In genomic region chr19:50994129-50994528, GRCh38 we compare ENCODE assay signal across 14 cellular contexts. TPM values are rescaled to one million over a fixed set of nuclear protein-coding genes. Genes with fewer than 3 reads are reported as not detected.
A peak's percentile ranks its signal among the peaks of the same experiment; 100 is the strongest.
DNase-seq lines count a peak whose midpoint lies in the region; ATAC-seq and TF ChIP-seq lines count a peak whose summit lies in the region.
"Had no signal": no experiment of that assay in that cellular context is flagged by ENCODE, and none has a peak within 500 bp of the region (broad histone marks: within the 10 kb centered on the region; RNA-seq: fewer than 3 reads in every experiment).

No MANE protein-coding gene starts in this region.

- DNase-seq in ELR (ENCODE audit: low read depth) (peak; percentile 13), MV-4-11 (lab: John Stamatoyannopoulos, UW) (peak; percentile 9), dermis blood vessel endothelial cell (peak; percentile 8), mucosa of descending colon (no peak)
- DNase-seq: activated CD8-positive, alpha-beta memory T cell treated with anti-CD3 and anti-CD28 coated beads, Interleukin-2, amount 50 U/mL, for 4 hours; C1 segment of cervical spinal cord; NCI-H1694; small intestine had no signal

- H3K4me3 ChIP-seq in mucosa of descending colon = no peak overlapping the region
- H3K4me3 ChIP-seq: gastroesophageal sphincter, SJSA1 had no signal

- H3K36me3 ChIP-seq in mucosa of descending colon (ENCODE audit: low read depth) = no peaks in the 10 kb centered on the region
- H3K36me3 ChIP-seq: gastroesophageal sphincter, SJSA1 had no signal

- intact Hi-C loops in mucosa of descending colon (cut with DNase I, micrococcal nuclease) = no loop called here

- TF ChIP-seq CTCF in mucosa of descending colon (IDR thresholded peaks at IDR 0.05) = no peak

- ATAC-seq in HG02973 (IDR thresholded peaks at IDR 0.05; ENCODE audit: unreplicated experiment) (no peak), GM19324 (IDR thresholded peaks at IDR 0.05; ENCODE audit: low FRiP score, unreplicated experiment) (no peak), mucosa of descending colon (no peak)
- ATAC-seq: gastroesophageal sphincter had no signal

- no peaks in the 10 kb centered on the region for H3K9me3 ChIP-seq in mucosa of descending colon
- H3K9me3 ChIP-seq: gastroesophageal sphincter, SJSA1 had no signal

- no peaks in the 10 kb centered on the region for H3K4me1 ChIP-seq in mucosa of descending colon (ENCODE audit: low read depth)
- H3K4me1 ChIP-seq: gastroesophageal sphincter, SJSA1 had no signal

RNA-seq across cellular contexts. Expression of gene KLK8, which starts 7.3 kb away (rescaled TPM):
- not detected in 2 replicates for total RNA-seq in dermis blood vessel endothelial cell
- total RNA-seq in mucosa of descending colon = not detected
- total RNA-seq: mononuclear cell, osteocyte, SJSA1 had no signal

RNA-seq across cellular contexts. Expression of gene KLK7, which starts 10.4 kb away (rescaled TPM):
- under 0.01 TPM in 1 of 2 replicates, not detected in the other for total RNA-seq in dermis blood vessel endothelial cell
- total RNA-seq in mucosa of descending colon = not detected
- total RNA-seq: mononuclear cell, osteocyte, SJSA1 had no signal

RNA-seq across cellular contexts. Expression of gene KLK6, which starts 24.7 kb away (rescaled TPM):
- not detected in 2 replicates for total RNA-seq in dermis blood vessel endothelial cell
- not detected for total RNA-seq in mucosa of descending colon
- total RNA-seq: mononuclear cell, osteocyte, SJSA1 had no signal

RNA-seq across cellular contexts. Expression of gene KLK10, which starts 25.4 kb away (rescaled TPM):
- total RNA-seq in dermis blood vessel endothelial cell = 0.09 and 1.0 TPM in 2 replicates
- under 1 TPM; 0.58 to 0.93 (median 0.76) TPM for total RNA-seq in mucosa of descending colon
- total RNA-seq: mononuclear cell, osteocyte, SJSA1 had no signal

RNA-seq across cellular contexts. Expression of gene KLK11, which starts 32.3 kb away (rescaled TPM):
- total RNA-seq in dermis blood vessel endothelial cell (not detected in 2 replicates), mucosa of descending colon (1 to 10 TPM in 1 of 3 donors, under 1 TPM in 2; 0.38 to 1.0 (median 0.72) TPM)
- total RNA-seq: mononuclear cell, osteocyte, SJSA1 had no signal

Comparison
In these comparisons a context has a peak if more than half of its experiments do, and no peak if none do; other contexts are left out.
1. DNase-seq: peak in ELR (single experiment), MV-4-11 (single experiment) and dermis blood vessel endothelial cell (single experiment); none in mucosa of descending colon (0 of 3).